ENCODE assay signal across 22 cellular contexts in the genomic region with DNA sequence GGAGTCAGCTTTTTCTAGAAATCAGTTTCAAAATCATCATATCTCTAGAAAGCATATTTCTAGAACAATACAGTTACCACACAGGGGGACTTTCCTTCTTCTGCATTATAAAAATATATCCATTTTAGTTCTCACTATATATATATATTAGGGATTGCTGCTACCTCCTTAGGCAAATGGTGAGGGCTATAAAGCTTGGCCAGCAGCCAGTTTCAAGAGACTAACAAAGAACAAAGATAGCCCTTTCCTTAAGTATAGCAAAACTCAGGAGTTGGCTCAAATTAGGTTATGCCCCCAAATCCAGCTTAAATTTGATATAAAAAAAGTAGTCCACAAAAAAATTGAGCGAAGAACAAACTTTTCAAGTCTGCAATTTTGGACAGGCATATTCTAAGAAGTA.
"Had no signal": no experiment of that assay in that cellular context is flagged by ENCODE, and none has a peak within 500 bp of the region (broad histone marks: within the 10 kb centered on the region; RNA-seq: fewer than 3 reads in every experiment).

No MANE protein-coding gene starts in this region.

- DNase-seq: Karpas-422, KG1, MM.1S, NCI-H1092 treated with DMSO at 0.1 percent for 48 hours, NCI-H1417, NCI-H1436 treated with DMSO at 0.1 percent for 48 hours, NCI-H1694, NCI-H187 treated with DMSO at 0.1 percent for 48 hours, NCI-H2029 treated with DMSO at 0.1 percent for 48 hours, NCI-H2171, NCI-H226, NCI-H446, NCI-H510A, NCI-H524 treated with DMSO at 0.1 percent for 48 hours, NCI-H69, NCI-H774, PC-3, SHP77, T-helper 1 cell had no signal

- ATAC-seq: Panc1, PC-3, SK-N-SH treated with all-trans-retinoic acid at 6 μM for 48 hours had no signal

- H3K27ac ChIP-seq: RWPE1 had no signal
